In genomic region chr3:128438488-128439072, GRCh38 we compare ENCODE assay signal across 11 cellular contexts. TPM values are rescaled to one million over a fixed set of nuclear protein-coding genes. Genes with fewer than 3 reads are reported as not detected.
DNase-seq lines count a peak whose midpoint lies in the region; ATAC-seq and TF ChIP-seq lines count a peak whose summit lies in the region.
"Had no signal": no experiment of that assay in that cellular context is flagged by ENCODE, and none has a peak within 500 bp of the region (broad histone marks: within the 10 kb centered on the region; RNA-seq: fewer than 3 reads in every experiment).

No MANE protein-coding gene starts in this region.

- no peaks in the 10 kb centered on the region for H4K20me1 ChIP-seq in SU-DHL-6 (ENCODE audit: low read depth, low read length)

- H3K36me3 Mint-ChIP-seq in glutamatergic neuron (ENCODE audit: unreplicated experiment), result no peaks in the 10 kb centered on the region

- H2AFZ ChIP-seq in SU-DHL-6 (ENCODE audit: low read depth, low read length, severe bottlenecking), result no peak overlapping the region

- no peak overlapping the region for H3K4me3 ChIP-seq in BJ (ENCODE audit: low read depth, low read length)
- no peak overlapping the region for H3K4me3 ChIP-seq in H7 (ENCODE audit: insufficient read depth, low read depth, low read length)
- H3K4me3 ChIP-seq in SU-DHL-6 (ENCODE audit: insufficient read depth, low read length, poor library complexity, severe bottlenecking), result no peak overlapping the region

- POLR2A ChIA-PET in BJ (lab: Charles Lee), result no interaction called here

- no peaks in the 10 kb centered on the region for H3K9me2 ChIP-seq in SU-DHL-6 (replicated peaks; ENCODE audit: insufficient read depth, low read length)

- DNase-seq in BJ (ENCODE audit: low read depth) (no peak), H7 (peak; percentile 89), glutamatergic neuron (no peak)
- DNase-seq in central memory CD4-positive, alpha-beta T cell, result no peak
- DNase-seq in stimulated activated CD4-positive, alpha-beta T cell treated with anti-CD3 and anti-CD28 coated beads, Interleukin-2, amount 100 ng/mL, for 24 hours, result no peak
- DNase-seq: NCI-H2171 treated with DMSO at 0.1 percent for 48 hours, nucleus accumbens, T-helper 17 cell had no signal

- H3F3A ChIP-seq in SU-DHL-6 (ENCODE audit: insufficient read depth), result no peaks in the 10 kb centered on the region

- peak; percentile 33 for TF ChIP-seq CTCF in BJ (IDR thresholded peaks at IDR 0.05; ENCODE audit: insufficient read depth, low read depth, low read length)
- peak; percentile 71 for TF ChIP-seq CTCF in SU-DHL-6 (IDR thresholded peaks at IDR 0.05; ENCODE audit: insufficient read depth, low read length, poor library complexity, severe bottlenecking)
- TF ChIP-seq CTCF in glutamatergic neuron (IDR thresholded peaks at IDR 0.05; ENCODE audit: partially characterized antibody, unreplicated experiment), result peak; percentile 38

- H3K9me3 Mint-ChIP-seq in glutamatergic neuron (ENCODE audit: unreplicated experiment), result peaks cover 7% of the 10 kb centered on the region

- CTCF ChIA-PET in BJ (lab: Yijun Ruan, JAX), result interaction anchor here (0.7 to 4.5 kb wide), 7 partner anchors 10 to 151 kb away, joined by 3 to 23 read pairs (median 3); no protein-coding TSS in a partner anchor

- H3K4me3 Mint-ChIP-seq in glutamatergic neuron (ENCODE audit: unreplicated experiment), result no peak overlapping the region
- H3K4me3 Mint-ChIP-seq: T-helper 17 cell had no signal

- H3K27me3 ChIP-seq in BJ (ENCODE audit: control insufficient read depth, insufficient read depth, low read length), result peaks cover 4% of the 10 kb centered on the region
- H3K27me3 ChIP-seq in H7 (ENCODE audit: control insufficient read depth, insufficient read depth, low read length), result peaks cover 3% of the 10 kb centered on the region; the same call in 1 of the 2 replicates
- H3K27me3 ChIP-seq in SU-DHL-6 (ENCODE audit: low read length), result no peaks in the 10 kb centered on the region

- no peaks in the 10 kb centered on the region for H3K9me3 ChIP-seq in SU-DHL-6 (ENCODE audit: insufficient read depth, low read length)

- H3K4me1 Mint-ChIP-seq in glutamatergic neuron (ENCODE audit: low read depth, unreplicated experiment), result peaks cover 9% of the 10 kb centered on the region

- H3K79me2 ChIP-seq in SU-DHL-6 (ENCODE audit: insufficient read depth, low read length), result no peaks in the 10 kb centered on the region

- H3K36me3 ChIP-seq in BJ (ENCODE audit: control insufficient read depth, insufficient read depth, low read length), result no peaks in the 10 kb centered on the region
- no peaks in the 10 kb centered on the region for H3K36me3 ChIP-seq in H7 (replicated peaks; ENCODE audit: control insufficient read depth, insufficient read depth, low read length)
- no peaks in the 10 kb centered on the region for H3K36me3 ChIP-seq in SU-DHL-6 (ENCODE audit: low read length)

- H3K9ac ChIP-seq in SU-DHL-6 (ENCODE audit: low read length), result no peak overlapping the region

- H3K27ac ChIP-seq in SU-DHL-6 (ENCODE audit: low read depth, low read length), result no peak overlapping the region

- peaks cover 13% of the 10 kb centered on the region for H3K27me3 Mint-ChIP-seq in glutamatergic neuron (ENCODE audit: unreplicated experiment)

- no peak overlapping the region for H3K27ac Mint-ChIP-seq in glutamatergic neuron (ENCODE audit: unreplicated experiment)
- H3K27ac Mint-ChIP-seq: T-helper 17 cell had no signal

- no peak overlapping the region for H3K4me2 ChIP-seq in SU-DHL-6 (ENCODE audit: low read depth, low read length, poor library complexity, severe bottlenecking)

- no peak for ATAC-seq in HG03460 (IDR thresholded peaks at IDR 0.05; ENCODE audit: unreplicated experiment)
- no peak for ATAC-seq in HG03280 (IDR thresholded peaks at IDR 0.05; ENCODE audit: unreplicated experiment)
- ATAC-seq: T-helper 17 cell had no signal

RNA-seq across cellular contexts. Expression of gene DNAJB8, which starts 28.1 kb away (rescaled TPM):
- polyA plus RNA-seq in BJ (2011; rRNA removed), result not detected in 2 replicates
- polyA minus RNA-seq in BJ (2011; rRNA and poly(A)+ RNA removed), result not detected in 2 replicates
- not detected in 2 replicates for total RNA-seq in H7 (2014; rRNA removed; shearing (Covaris generic))
- total RNA-seq in glutamatergic neuron (ENCODE audit: unreplicated experiment), result not detected
- total RNA-seq: T-helper 17 cell had no signal

RNA-seq across cellular contexts. Expression of gene GATA2, which starts 54.4 kb away (rescaled TPM):
- 8.3 and 13.4 TPM in 2 replicates for polyA plus RNA-seq in BJ (2011; rRNA removed)
- 9.4 and 10.9 TPM in 2 replicates for polyA minus RNA-seq in BJ (2011; rRNA and poly(A)+ RNA removed)
- 3.9 and 5.4 TPM in 2 replicates for total RNA-seq in H7 (2014; rRNA removed; shearing (Covaris generic))
- total RNA-seq in glutamatergic neuron (ENCODE audit: unreplicated experiment), result 3.6 TPM
